17 cellular contexts compared by ENCODE assay signal in genomic region chr21:23695449-23695848, GRCh38.
A peak's percentile ranks its signal among the peaks of the same experiment; 100 is the strongest.
DNase-seq lines count a peak whose midpoint lies in the region; ATAC-seq lines count a peak whose summit lies in the region.
"Had no signal": no experiment of that assay in that cellular context is flagged by ENCODE, and none has a peak within 500 bp of the region (broad histone marks: within the 10 kb centered on the region; RNA-seq: fewer than 3 reads in every experiment).

No MANE protein-coding gene starts in this region.

- no peak overlapping the region for H3K4me3 Mint-ChIP-seq in stimulated activated memory B cell treated with anti-CD40 and anti-IgM and Interleukin-4, amounts not matched to agents 10 μg/mL and 1 μg/mL and 100 μg/mL, for 72 hours

- DNase-seq in NCI-H526 treated with DMSO at 0.1 percent for 48 hours (lab: John Stamatoyannopoulos, UW) (peak; percentile 1), amygdala (lab: John Stamatoyannopoulos, UW) (no peak), NCI-H1092 treated with DMSO at 0.1 percent for 48 hours (lab: John Stamatoyannopoulos, UW) (no peak), cerebellar nuclear complex (lab: John Stamatoyannopoulos, UW) (no peak)
- DNase-seq: DMS153; EL; HCEC 1CT; Karpas-422; MM.1S; NCI-H1930; NCI-H524; NK-92 treated with Interleukin-12 subunit alpha and Interleukin-12 subunit beta, amount 100 ng/mL, for 24 hours; PC-3; T-helper 1 cell had no signal

- H3K9me3 Mint-ChIP-seq in stimulated activated memory B cell treated with anti-CD40 and anti-IgM and Interleukin-4, amounts not matched to agents 10 μg/mL and 1 μg/mL and 100 μg/mL, for 72 hours = peaks cover 9% of the 10 kb centered on the region

- H3K27ac Mint-ChIP-seq in stimulated activated memory B cell treated with anti-CD40 and anti-IgM and Interleukin-4, amounts not matched to agents 10 μg/mL and 1 μg/mL and 100 μg/mL, for 72 hours = no peak overlapping the region

- H3K4me1 Mint-ChIP-seq in stimulated activated memory B cell treated with anti-CD40 and anti-IgM and Interleukin-4, amounts not matched to agents 10 μg/mL and 1 μg/mL and 100 μg/mL, for 72 hours = no peaks in the 10 kb centered on the region

- H3K36me3 Mint-ChIP-seq in stimulated activated memory B cell treated with anti-CD40 and anti-IgM and Interleukin-4, amounts not matched to agents 10 μg/mL and 1 μg/mL and 100 μg/mL, for 72 hours = no peaks in the 10 kb centered on the region

- peak; percentile 57 for ATAC-seq in GM18519 (IDR thresholded peaks at IDR 0.05; ENCODE audit: low FRiP score, unreplicated experiment)
- peak; percentile 60 for ATAC-seq in HG02763 (IDR thresholded peaks at IDR 0.05; ENCODE audit: unreplicated experiment)
- peak; percentile 78 for ATAC-seq in stimulated activated memory B cell treated with anti-CD40 and anti-IgM and Interleukin-4, amounts not matched to agents 10 μg/mL and 1 μg/mL and 100 μg/mL, for 72 hours
- ATAC-seq: PC-3 had no signal

- no peaks in the 10 kb centered on the region for H3K27me3 Mint-ChIP-seq in stimulated activated memory B cell treated with anti-CD40 and anti-IgM and Interleukin-4, amounts not matched to agents 10 μg/mL and 1 μg/mL and 100 μg/mL, for 72 hours
